16 cellular contexts compared by ENCODE assay signal in the genomic region with DNA sequence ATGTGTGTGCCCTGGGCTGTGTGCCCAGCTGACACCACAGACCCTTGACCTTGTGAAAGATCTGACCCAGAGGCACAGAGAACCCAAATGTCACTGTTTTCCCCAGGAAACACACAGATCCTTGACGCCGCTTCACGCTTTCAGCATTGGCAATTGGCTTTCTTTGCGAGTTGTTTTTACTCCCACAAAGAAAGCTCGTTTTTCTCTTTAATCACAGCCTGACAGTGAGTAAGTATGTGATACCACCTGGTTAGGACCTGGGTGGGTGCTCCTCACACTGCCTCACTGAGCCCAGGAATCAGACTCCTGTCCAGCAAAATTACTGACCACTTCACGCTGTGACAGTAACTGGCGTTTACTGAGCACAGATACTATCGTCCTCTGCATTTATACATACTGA. TPM values are rescaled to one million over a fixed set of nuclear protein-coding genes. Genes with fewer than 3 reads are reported as not detected.
DNase-seq lines count a peak whose midpoint lies in the region; ATAC-seq and TF ChIP-seq lines count a peak whose summit lies in the region.
"Had no signal": no experiment of that assay in that cellular context is flagged by ENCODE, and none has a peak within 500 bp of the region (broad histone marks: within the 10 kb centered on the region; RNA-seq: fewer than 3 reads in every experiment).

No MANE protein-coding gene starts in this region.

- H3K27me3 ChIP-seq in left ventricle myocardium inferior (ENCODE audit: low read depth) (no peaks in the 10 kb centered on the region), right cardiac atrium (ENCODE audit: control insufficient read depth, insufficient read depth) (no peaks in the 10 kb centered on the region), uterus (no peaks in the 10 kb centered on the region)
- H3K27me3 ChIP-seq: Peyer's patch had no signal

- H3K36me3 Mint-ChIP-seq in mesothelial cell of epicardium: peaks cover 21% of the 10 kb centered on the region

- DNase-seq in left ventricle myocardium inferior (no peak), right cardiac atrium (no peak), mesothelial cell of epicardium (ENCODE audit: low spot score in 2 of 2, unreplicated experiment in 2 of 2) (no peak), uterus (no peak), EL (no peak)
- DNase-seq: Karpas-422, NCI-H1417, NCI-H2029, NCI-H510A, NCI-H82, Peyer's patch, SHP77 treated with DMSO at 0.1 percent for 48 hours had no signal

- no peak for TF ChIP-seq POLR2A in uterus (IDR thresholded peaks at IDR 0.05)

- H3K9me3 ChIP-seq in left ventricle myocardium inferior (replicated peaks): no peaks in the 10 kb centered on the region
- H3K9me3 ChIP-seq in right cardiac atrium (ENCODE audit: control insufficient read depth, low read length): no peaks in the 10 kb centered on the region
- no peaks in the 10 kb centered on the region for H3K9me3 ChIP-seq in uterus
- H3K9me3 ChIP-seq: Peyer's patch had no signal

- no peak for TF ChIP-seq CTCF in left ventricle myocardium inferior (IDR thresholded peaks at IDR 0.05; ENCODE audit: borderline replicate concordance)
- no peak for TF ChIP-seq CTCF in mesothelial cell of epicardium (IDR thresholded peaks at IDR 0.05; ENCODE audit: unreplicated experiment)
- TF ChIP-seq CTCF in uterus (IDR thresholded peaks at IDR 0.05): no peak

- peaks cover 44% of the 10 kb centered on the region for H3K36me3 ChIP-seq in left ventricle myocardium inferior
- no peaks in the 10 kb centered on the region for H3K36me3 ChIP-seq in uterus

- H3K27ac ChIP-seq in left ventricle myocardium inferior (replicated peaks): peak overlapping the region; percentile 3
- no peak overlapping the region for H3K27ac ChIP-seq in right cardiac atrium (ENCODE audit: low read length)
- H3K27ac ChIP-seq in uterus: peak overlapping the region; percentile 51 to 66
- H3K27ac ChIP-seq: C4-2B, Peyer's patch had no signal

- H3K4me3 ChIP-seq in left ventricle myocardium inferior (no peak overlapping the region), right cardiac atrium (ENCODE audit: low read length) (no peak overlapping the region), uterus (no peak overlapping the region)
- H3K4me3 ChIP-seq: Peyer's patch had no signal

- H3K4me1 Mint-ChIP-seq in mesothelial cell of epicardium: peaks cover 26% of the 10 kb centered on the region

- H3K9me3 Mint-ChIP-seq in mesothelial cell of epicardium: no peaks in the 10 kb centered on the region

- peak overlapping the region; percentile 69 for H3K27ac Mint-ChIP-seq in mesothelial cell of epicardium

- no peaks in the 10 kb centered on the region for H3K27me3 Mint-ChIP-seq in mesothelial cell of epicardium (ENCODE audit: low read depth)

- 71% methylated on average over 8 of the region's 8 CpGs for WGBS in right cardiac atrium

- no peak for ATAC-seq in right cardiac atrium
- no peak for ATAC-seq in GM21529 (IDR thresholded peaks at IDR 0.05; ENCODE audit: unreplicated experiment)

- H3K4me3 Mint-ChIP-seq in mesothelial cell of epicardium: no peak overlapping the region

- H3K4me1 ChIP-seq in left ventricle myocardium inferior (peaks cover 32% of the 10 kb centered on the region), right cardiac atrium (ENCODE audit: control insufficient read depth, insufficient read depth, low read length) (peaks cover 4% of the 10 kb centered on the region), uterus (peaks cover 0 to 19% of the 10 kb centered on the region in 2 donors)

- intact Hi-C loops in left ventricle myocardium inferior (cut with micrococcal nuclease): no loop called here
- intact Hi-C loops in right cardiac atrium (cut with DNase I): no loop called here
- intact Hi-C loops in uterus (cut with DNase I; ENCODE audit: low total_unique reads): no loop called here

RNA-seq across cellular contexts. Expression of a gene that starts 13.0 kb away (rescaled TPM):
- total RNA-seq in left ventricle myocardium inferior: 552 TPM
- total RNA-seq in right cardiac atrium: 100 to 1,000 TPM; 608 to 717 (median 617) TPM
- polyA plus RNA-seq in right cardiac atrium: 672 TPM
- total RNA-seq in mesothelial cell of epicardium: 1,840 to 1,922 TPM (median 1,906 TPM) in 3 replicates
- total RNA-seq in uterus: 1,000 to 10,000 TPM; 1,557 to 4,762 (median 2,904) TPM

RNA-seq across cellular contexts. Expression of a gene that starts 15.7 kb away (rescaled TPM):
- total RNA-seq in left ventricle myocardium inferior (28.0 TPM), right cardiac atrium (10 to 100 TPM; 27.0 to 50.1 (median 38.2) TPM), mesothelial cell of epicardium (88.2 to 91.8 TPM (median 91.4 TPM) in 3 replicates), uterus (100 to 1,000 TPM in 1 of 4 donors, 10 to 100 TPM in 3; 10.2 to 107 (median 17.2) TPM)
- polyA plus RNA-seq in right cardiac atrium: 27.1 TPM

RNA-seq across cellular contexts. Expression of a gene that starts 29.1 kb away (rescaled TPM):
- total RNA-seq in left ventricle myocardium inferior: 3.7 TPM
- total RNA-seq in right cardiac atrium: 1 to 10 TPM; 1.3 to 4.7 (median 3.1) TPM
- polyA plus RNA-seq in right cardiac atrium: 2.0 TPM
- 7.0 to 8.5 TPM (median 8.0 TPM) in 3 replicates for total RNA-seq in mesothelial cell of epicardium
- total RNA-seq in uterus: 10 to 100 TPM in 3 of 4 donors, 1 to 10 TPM in 1; 9.6 to 19.1 (median 11.4) TPM

RNA-seq across cellular contexts. Expression of a gene that starts 31.5 kb away (rescaled TPM):
- total RNA-seq in left ventricle myocardium inferior (not detected), right cardiac atrium (under 1 TPM in 2 of 4 donors, not detected in 2; 0.29 to 0.54 TPM), mesothelial cell of epicardium (17.5 to 17.7 TPM (median 17.6 TPM) in 3 replicates), uterus (1 to 10 TPM in 3 of 4 donors, not detected in 1; 1.6 to 3.2 (median 2.1) TPM)
- polyA plus RNA-seq in right cardiac atrium: 0.34 TPM
- total RNA-seq: A172, H4, Peyer's patch had no signal
